Comparison of ENCODE assay signal across 21 cellular contexts in genomic region chr19:4054471-4055208, GRCh38. TPM values are rescaled to one million over a fixed set of nuclear protein-coding genes. Genes with fewer than 3 reads are reported as not detected.
DNase-seq lines count a peak whose midpoint lies in the region; ATAC-seq, FAIRE-seq and TF ChIP-seq lines count a peak whose summit lies in the region.
"Had no signal": no experiment of that assay in that cellular context is flagged by ENCODE, and none has a peak within 500 bp of the region (broad histone marks: within the 10 kb centered on the region; RNA-seq: fewer than 3 reads in every experiment).

No MANE protein-coding gene starts in this region.

- TF ChIP-seq EP300 in K562 (IDR thresholded peaks at IDR 0.05; ENCODE audit: low read length), result no peak

- POLR2A ChIA-PET in K562 (lab: Yijun Ruan, JAX), result interaction anchor here (0.9 kb wide), 1 partner anchor 9 kb away, joined by 3 read pairs; no protein-coding TSS in a partner anchor

- H3K9me3 ChIP-seq in Peyer's patch, result no peaks in the 10 kb centered on the region
- no peaks in the 10 kb centered on the region; the same call in 1 of the 2 replicates for H3K9me3 ChIP-seq in K562 (replicated peaks; ENCODE audit: control insufficient read depth, insufficient read depth, low read depth, low read length)
- no peaks in the 10 kb centered on the region for H3K9me3 ChIP-seq in right lobe of liver
- H3K9me3 ChIP-seq in small intestine (ENCODE audit: control insufficient read depth, low read depth), result no peaks in the 10 kb centered on the region
- H3K9me3 ChIP-seq in WERI-Rb-1 (ENCODE audit: severe bottlenecking), result no peaks in the 10 kb centered on the region

- H3K27me3 ChIP-seq in Peyer's patch, result no peaks in the 10 kb centered on the region
- H3K27me3 ChIP-seq in K562 (ENCODE audit: control insufficient read depth in 2 of 2, insufficient read depth in 2 of 2, low read length in 2 of 2), result no peaks in the 10 kb centered on the region
- no peaks in the 10 kb centered on the region for H3K27me3 ChIP-seq in right lobe of liver
- H3K27me3 ChIP-seq in small intestine (ENCODE audit: control insufficient read depth in 2 of 2, insufficient read depth in 2 of 2, low read length in 2 of 2), result no peaks in the 10 kb centered on the region
- H3K27me3 ChIP-seq in WERI-Rb-1 (ENCODE audit: insufficient read depth, low read depth, severe bottlenecking), result no peaks in the 10 kb centered on the region

- BruUV-seq in K562 (replicated peaks; lab: Mats Ljungman, UMichigan), result no TSS peak

- FAIRE-seq in K562 (lab: Jason Lieb, UNC), result no peak
- no peak for FAIRE-seq in small intestine (lab: Jason Lieb, UNC)
- FAIRE-seq: D721Med had no signal

- in situ Hi-C loops in K562 (cut with MboI), result no loop called here

- CTCF ChIA-PET in K562 (lab: Yijun Ruan, JAX; ENCODE audit: low intra/inter-chr PET ratio), result no interaction called here

- no peak for TF ChIP-seq RAD21 in K562 (CRISPR knock-in tag; conservative IDR thresholded peaks at IDR 0.05 in 1 of 2, IDR thresholded peaks at IDR 0.05 in 1 of 2)

- ATAC-seq in K562 (no peak), right lobe of liver (no peak)

- intact Hi-C loops in K562 (cut with micrococcal nuclease) (no loop called here), right lobe of liver (cut with DNase I) (no loop called here)

- H3K27ac ChIP-seq in Peyer's patch (peak overlapping the region in 3 of 4 donors; percentile 89 to 97 (median 94)), K562 (ENCODE audit: extremely low read depth, low read depth, low read length) (no peak overlapping the region), right lobe of liver (no peak overlapping the region), small intestine (ENCODE audit: low read depth in 1 of 2, low read length in 1 of 2) (peak overlapping the region; percentile 93 to 97), WERI-Rb-1 (no peak overlapping the region)
- H3K27ac ChIP-seq: C4-2B, HL-60 had no signal

- H3K4me1 ChIP-seq in Peyer's patch, result peaks cover 8 to 86% (median 34%) of the 10 kb centered on the region in 4 donors
- peaks cover 12 to 53% of the 10 kb centered on the region in 2 experiments; a peak in 4 of 5 replicates for H3K4me1 ChIP-seq in K562 (replicated peaks in 1 of 2; ENCODE audit: control insufficient read depth in 2 of 2, insufficient read depth in 2 of 2, low read length in 2 of 2)
- H3K4me1 ChIP-seq in right lobe of liver, result peaks cover 0 to 45% (median 23%) of the 10 kb centered on the region in 4 donors
- peaks cover 2 to 11% of the 10 kb centered on the region in 2 donors for H3K4me1 ChIP-seq in small intestine (ENCODE audit: control insufficient read depth in 2 of 2, insufficient read depth in 1 of 2, low read depth in 1 of 2, low read length in 1 of 2)

- DNase-seq in Peyer's patch (peak in 1 of 3 donors; percentile 58), K562 (ENCODE audit: extremely low read depth in 1 of 4, low spot score in 3 of 4) (no peak), right lobe of liver (peak in 2 of 3 donors; percentile 48 to 58), small intestine (no peak), NCI-H2029 (lab: John Stamatoyannopoulos, UW) (no peak), WERI-Rb-1 (no peak)
- no peak for DNase-seq in stimulated activated CD4-positive, alpha-beta T cell treated with anti-CD3 and anti-CD28 coated beads, Interleukin-4, amount 100 ng/mL, for 1 hour
- no peak for DNase-seq in activated CD8-positive, alpha-beta memory T cell treated with anti-CD3 and anti-CD28 coated beads, Interleukin-2, amount 50 U/mL, for 4 hours
- DNase-seq: ACHN; H7; HFFc6; MM.1S; NCI-H1092 treated with DMSO at 0.1 percent for 48 hours; NCI-H146; NCI-H2081; NCI-H2171 treated with DMSO at 0.1 percent for 48 hours; NCI-H748 treated with DMSO at 0.1 percent for 48 hours; NK-92 treated with Interleukin-12 subunit alpha and Interleukin-12 subunit beta, amount 100 ng/mL, for 24 hours had no signal

- peaks cover 54% of the 10 kb centered on the region for H4K20me1 ChIP-seq in K562 (replicated peaks; ENCODE audit: control insufficient read depth, insufficient read depth, low read length)

- peaks cover 5% of the 10 kb centered on the region for H3K9me1 ChIP-seq in K562 (ENCODE audit: control insufficient read depth, insufficient read depth, low read length)

- no peak for TF ChIP-seq POLR2A in Peyer's patch (IDR thresholded peaks at IDR 0.05)
- TF ChIP-seq POLR2A in K562 (conservative IDR thresholded peaks at IDR 0.05), result no peak
- TF ChIP-seq POLR2A in right lobe of liver (IDR thresholded peaks at IDR 0.05), result no peak

- H3K36me3 ChIP-seq in Peyer's patch, result peaks cover 0 to 49% (median 0%) of the 10 kb centered on the region in 3 donors
- H3K36me3 ChIP-seq in K562 (ENCODE audit: control insufficient read depth, insufficient read depth, low read length), result peaks cover 84% of the 10 kb centered on the region; the same call in 2 of the 3 replicates
- peaks cover 0 to 22% (median 12%) of the 10 kb centered on the region in 4 donors for H3K36me3 ChIP-seq in right lobe of liver
- H3K36me3 ChIP-seq in small intestine (ENCODE audit: control insufficient read depth in 2 of 2, insufficient read depth in 2 of 2, low read length in 2 of 2), result peaks cover 11 to 13% of the 10 kb centered on the region in 2 donors
- peaks cover 73% of the 10 kb centered on the region for H3K36me3 ChIP-seq in WERI-Rb-1

- H3K9ac ChIP-seq in K562 (ENCODE audit: insufficient read depth in 1 of 2, low read depth in 2 of 2, low read length in 2 of 2), result no peak overlapping the region

- TF ChIP-seq CTCF in Peyer's patch (IDR thresholded peaks at IDR 0.05), result no peak
- no peak for TF ChIP-seq CTCF in K562 (IDR thresholded peaks at IDR 0.05 in 2 of 3, conservative IDR thresholded peaks at IDR 0.05 in 1 of 3; ENCODE audit: insufficient read depth in 2 of 3, low read depth in 1 of 3, low read length in 3 of 3)
- no peak for TF ChIP-seq CTCF in right lobe of liver (IDR thresholded peaks at IDR 0.05)
- no peak for TF ChIP-seq CTCF in WERI-Rb-1 (IDR thresholded peaks at IDR 0.05; ENCODE audit: low read depth, low read length)

- 95% methylated on average over 54 of the region's 86 CpGs for WGBS in K562 (ENCODE audit: insufficient coverage, low coverage, missing lambda C conversion rate)
- WGBS in right lobe of liver (ENCODE audit: insufficient coverage, low coverage, low lambda C conversion rate, missing lambda C conversion rate), result 96% methylated on average over 5 of the region's 86 CpGs
- WGBS in small intestine, 3 donors, result 68 to 94% (median 70%) methylated on average over 78 to 86 of the region's 86 CpGs

- H2AFZ ChIP-seq in K562 (ENCODE audit: low read depth, low read length), result no peak overlapping the region

- no peak overlapping the region for H3K4me2 ChIP-seq in K562 (ENCODE audit: insufficient read depth, low read length)

- H3K4me3 ChIP-seq in Peyer's patch (peak overlapping the region in 2 of 4 donors; percentile 33 to 40), K562 (no peak overlapping the region), right lobe of liver (no peak overlapping the region), small intestine (ENCODE audit: low read depth in 1 of 2, low read length in 2 of 2) (peak overlapping the region in 1 of 2 donors; percentile 0), WERI-Rb-1 (ENCODE audit: low read depth, low read length) (no peak overlapping the region)

- peaks cover 96% of the 10 kb centered on the region for H3K79me2 ChIP-seq in K562 (ENCODE audit: control insufficient read depth, insufficient read depth, low read length)

RNA-seq across cellular contexts. Expression of gene ZBTB7A, which starts 12.1 kb away (rescaled TPM):
- total RNA-seq in Peyer's patch (100 to 1,000 TPM in 2 of 4 donors, 10 to 100 TPM in 2; 74.3 to 149 (median 96.1) TPM), K562 (2014; rRNA removed) (10.2 and 13.8 TPM in 2 replicates), K562 (2014; rRNA removed; fragmentation: Illumina TruSeq; extraction: Trizol) (1.6 and 1.8 TPM in 2 replicates), K562 (2015; rRNA removed; fragmentation: Illumina TruSeq; extraction: Trizol) (4.6 and 4.8 TPM in 2 replicates), K562 (2021) (32.7 and 34.0 TPM in 2 replicates), right lobe of liver (10 to 100 TPM; 19.0 to 38.5 (median 27.7) TPM)
- total RNA-seq in K562 (2011; cell fraction: chromatin; rRNA removed; ENCODE audit: low replicate concordance), result 5.4 and 20.2 TPM in 2 replicates
- total RNA-seq in K562 (2011; cell fraction: nucleolus; rRNA removed), result 10.5 and 12.0 TPM in 2 replicates
- 5.3 and 7.3 TPM in 2 replicates for total RNA-seq in K562 (2011; cell fraction: nucleoplasm; rRNA removed)
- polyA plus RNA-seq in K562 (2011; rRNA removed) (2.0 and 2.4 TPM in 2 replicates), K562 (2014; fragmentation: Illumina TruSeq; extraction: Trizol) (6.3 and 8.3 TPM in 2 replicates), K562 (2014; fragmentation: Nextera tagmentation; extraction: Ambion mirVana) (under 1 TPM; 0.11 to 0.27 TPM), K562 (2014; rRNA removed) (10.8 and 11.6 TPM in 2 replicates), small intestine (10 to 100 TPM; 14.3 to 27.0 (median 16.8) TPM)
- polyA plus RNA-seq in K562 (2011; cell fraction: cytosol; rRNA removed), result 2.8 and 11.2 TPM in 2 replicates
- 7.4 and 18.4 TPM in 2 replicates for polyA plus RNA-seq in K562 (2011; cell fraction: nucleus; rRNA removed)
- polyA plus RNA-seq in K562 (2012), result 8.9 and 10.8 TPM in 2 replicates
- 1.3 and 1.7 TPM in 2 replicates for polyA minus RNA-seq in K562 (2011; rRNA and poly(A)+ RNA removed)
- 14.2 and 20.6 TPM in 2 replicates for polyA minus RNA-seq in K562 (2011; cell fraction: cytosol; rRNA and poly(A)+ RNA removed)
- 5.4 and 5.8 TPM in 2 replicates for polyA minus RNA-seq in K562 (2011; cell fraction: nucleus; rRNA and poly(A)+ RNA removed)

RNA-seq across cellular contexts. Expression of gene PIAS4, which starts 47.1 kb away (rescaled TPM):
- 10 to 100 TPM; 15.9 to 47.9 (median 24.2) TPM for total RNA-seq in Peyer's patch
- total RNA-seq in K562 (2011; cell fraction: chromatin; rRNA removed; ENCODE audit: low replicate concordance), result 19.4 and 56.5 TPM in 2 replicates
- 36.9 and 39.3 TPM in 2 replicates for total RNA-seq in K562 (2011; cell fraction: nucleolus; rRNA removed)
- 20.4 and 20.9 TPM in 2 replicates for total RNA-seq in K562 (2011; cell fraction: nucleoplasm; rRNA removed)
- 21.9 and 26.4 TPM in 2 replicates for total RNA-seq in K562 (2014; rRNA removed)
- 5.3 and 7.3 TPM in 2 replicates for total RNA-seq in K562 (2014; rRNA removed; fragmentation: Illumina TruSeq; extraction: Trizol)
- 14.3 and 14.4 TPM in 2 replicates for total RNA-seq in K562 (2015; rRNA removed; fragmentation: Illumina TruSeq; extraction: Trizol)
- 24.9 and 34.9 TPM in 2 replicates for total RNA-seq in K562 (2021)
- 6.7 and 7.1 TPM in 2 replicates for polyA plus RNA-seq in K562 (2011; rRNA removed)
- polyA plus RNA-seq in K562 (2011; cell fraction: cytosol; rRNA removed), result 7.4 and 15.5 TPM in 2 replicates
- 11.2 and 22.2 TPM in 2 replicates for polyA plus RNA-seq in K562 (2011; cell fraction: nucleus; rRNA removed)
- polyA plus RNA-seq in K562 (2012), result 23.1 and 44.7 TPM in 2 replicates
- polyA plus RNA-seq in K562 (2014; fragmentation: Illumina TruSeq; extraction: Trizol), result 14.5 and 23.3 TPM in 2 replicates
- under 1 TPM; 0.27 TPM for polyA plus RNA-seq in K562 (2014; fragmentation: Nextera tagmentation; extraction: Ambion mirVana)
- polyA plus RNA-seq in K562 (2014; rRNA removed), result 14.8 and 19.9 TPM in 2 replicates
- polyA minus RNA-seq in K562 (2011; rRNA and poly(A)+ RNA removed), result 4.6 and 5.3 TPM in 2 replicates
- 14.9 and 18.8 TPM in 2 replicates for polyA minus RNA-seq in K562 (2011; cell fraction: cytosol; rRNA and poly(A)+ RNA removed)
- polyA minus RNA-seq in K562 (2011; cell fraction: nucleus; rRNA and poly(A)+ RNA removed), result 21.3 and 22.4 TPM in 2 replicates
- 10 to 100 TPM in 5 of 6 experiments, 1 to 10 TPM in 1; 9.9 to 20.0 (median 14.9) TPM for total RNA-seq in right lobe of liver
- polyA plus RNA-seq in small intestine, result 10 to 100 TPM; 10.8 to 14.8 (median 11.4) TPM

Comparison
In these comparisons a context has a peak if more than half of its experiments do, and no peak if none do; other contexts are left out.
1. DNase-seq: peak in right lobe of liver (2 of 3); none in K562 (0 of 4), small intestine (single experiment), stimulated activated CD4-positive, alpha-beta T cell treated with anti-CD3 and anti-CD28 coated beads, Interleukin-4, amount 100 ng/mL, for 1 hour (single experiment), activated CD8-positive, alpha-beta memory T cell treated with anti-CD3 and anti-CD28 coated beads, Interleukin-2, amount 50 U/mL, for 4 hours (single experiment), NCI-H2029 (single experiment) and WERI-Rb-1 (single experiment).
2. H3K27ac ChIP-seq: peak in Peyer's patch (3 of 4) and small intestine (2 of 2); none in K562 (single experiment), right lobe of liver (0 of 3) and WERI-Rb-1 (single experiment).